8 cellular contexts compared by ENCODE assay signal in the genomic region with DNA sequence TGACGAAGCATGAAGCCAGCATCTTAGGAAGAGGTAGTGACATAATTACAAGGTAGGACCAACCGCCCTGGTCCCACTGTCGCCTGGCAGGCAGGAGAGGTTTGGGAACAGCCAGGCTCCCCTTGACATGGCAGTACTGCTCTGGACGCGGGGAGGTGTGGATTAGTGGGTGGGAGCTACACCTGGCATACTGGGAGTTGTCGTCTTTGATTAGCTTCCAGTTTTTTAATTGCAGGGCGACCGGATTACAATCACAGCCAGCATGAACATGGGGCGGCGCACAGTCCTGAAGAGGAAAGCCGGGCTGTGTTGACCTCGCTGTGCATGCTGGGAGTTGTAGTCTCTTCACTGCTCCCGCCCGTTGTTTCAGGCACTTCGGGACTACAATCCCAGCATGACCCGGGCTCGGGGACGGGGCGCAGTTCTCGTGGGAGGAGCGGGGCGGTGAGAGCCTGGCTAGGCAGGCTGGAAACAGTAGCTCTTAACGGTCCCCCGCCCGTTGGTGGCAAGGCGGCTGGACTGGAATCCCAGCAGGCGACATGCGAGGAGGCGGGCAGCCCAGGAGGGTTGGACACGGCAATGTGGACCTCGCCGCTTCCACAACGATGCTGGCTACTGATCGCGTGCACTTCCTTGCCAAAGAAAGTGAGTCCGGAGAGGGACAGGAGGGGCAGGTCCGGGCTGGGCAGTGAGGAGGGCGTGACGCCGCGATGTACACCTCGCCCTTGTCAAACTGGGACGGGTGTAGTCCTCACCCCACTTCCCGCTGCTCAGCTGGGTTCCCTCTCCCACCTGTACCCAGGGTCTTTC.
DNase-seq lines count a peak whose midpoint lies in the region; ATAC-seq and TF ChIP-seq lines count a peak whose summit lies in the region.

No MANE protein-coding gene starts in this region.

- ATAC-seq in Panc1 (peak; percentile 96), left ventricle myocardium superior (peak; percentile 99), GM19467 (IDR thresholded peaks at IDR 0.05; ENCODE audit: unreplicated experiment) (no peak), HG03378 (IDR thresholded peaks at IDR 0.05; ENCODE audit: unreplicated experiment) (no peak)

- POLR2A ChIA-PET in Panc1 (lab: Charles Lee): interaction anchor here (0.6 kb wide), 1 partner anchor 696 kb away, joined by 3 read pairs; no protein-coding TSS in a partner anchor

- no peaks in the 10 kb centered on the region for H3K4me1 ChIP-seq in Panc1 (ENCODE audit: control insufficient read depth, insufficient read depth, low read length)

- intact Hi-C loops in Panc1 (cut with micrococcal nuclease; ENCODE audit: unreplicated experiment) (no loop called here), left ventricle myocardium superior (cut with micrococcal nuclease) (no loop called here)

- no peak overlapping the region for H3K27ac ChIP-seq in Panc1 (ENCODE audit: low read length)

- in situ Hi-C loops in Panc1 (cut with HindIII; ENCODE audit: low pct_unique_long_range_greater_than_20kb, low sequenced_read_pairs): no loop called here

- no TSS peak for BruUV-seq in Panc1 (replicated peaks; lab: Mats Ljungman, UMichigan)

- CTCF ChIA-PET in Panc1 (lab: Charles Lee): no interaction called here

- DNase-seq in DMS 273 treated with DMSO at 0.1 percent for 48 hours (lab: John Stamatoyannopoulos, UW): peak; percentile 91
- peak; percentile 46 for DNase-seq in Panc1 (ENCODE audit: low read depth, low spot score)
- DNase-seq in activated T-helper 9 cell treated with anti-CD3 and anti-CD28 coated beads, Interleukin-2, amount 50 U/mL, for 16 hours (ENCODE audit: low read depth): peak; percentile 82
- peak; percentile 93 for DNase-seq in left ventricle myocardium superior
- DNase-seq in stimulated activated CD4-positive, alpha-beta T cell treated with anti-CD3 and anti-CD28 coated beads, Interleukin-15, amount 100 ng/mL, for 24 hours: peak; percentile 93
- no peak for DNase-seq in NAMALWA (ENCODE audit: low spot score)

- H3K4me3 ChIP-seq in Panc1 (ENCODE audit: low read depth in 2 of 2, low read length in 2 of 2): peak overlapping the region; percentile 77 to 83

- no peaks in the 10 kb centered on the region for H3K27me3 ChIP-seq in Panc1 (ENCODE audit: control insufficient read depth, insufficient read depth, low read length)

- peaks cover 3% of the 10 kb centered on the region; the same call in 1 of the 2 replicates for H3K9me3 ChIP-seq in Panc1 (ENCODE audit: control insufficient read depth, insufficient read depth, low read depth, low read length)

- H3K36me3 ChIP-seq in Panc1 (ENCODE audit: control insufficient read depth, insufficient read depth, low read length): no peaks in the 10 kb centered on the region

- TF ChIP-seq CTCF in Panc1 (IDR thresholded peaks at IDR 0.05): no peak

Comparison
In these comparisons a context has a peak if more than half of its experiments do, and no peak if none do; other contexts are left out.
1. ATAC-seq: peak in Panc1 (single experiment) and left ventricle myocardium superior (single experiment); none in GM19467 (single experiment) and HG03378 (single experiment).